Comparison of ENCODE assay signal across 1 cellular context in the genomic region with DNA sequence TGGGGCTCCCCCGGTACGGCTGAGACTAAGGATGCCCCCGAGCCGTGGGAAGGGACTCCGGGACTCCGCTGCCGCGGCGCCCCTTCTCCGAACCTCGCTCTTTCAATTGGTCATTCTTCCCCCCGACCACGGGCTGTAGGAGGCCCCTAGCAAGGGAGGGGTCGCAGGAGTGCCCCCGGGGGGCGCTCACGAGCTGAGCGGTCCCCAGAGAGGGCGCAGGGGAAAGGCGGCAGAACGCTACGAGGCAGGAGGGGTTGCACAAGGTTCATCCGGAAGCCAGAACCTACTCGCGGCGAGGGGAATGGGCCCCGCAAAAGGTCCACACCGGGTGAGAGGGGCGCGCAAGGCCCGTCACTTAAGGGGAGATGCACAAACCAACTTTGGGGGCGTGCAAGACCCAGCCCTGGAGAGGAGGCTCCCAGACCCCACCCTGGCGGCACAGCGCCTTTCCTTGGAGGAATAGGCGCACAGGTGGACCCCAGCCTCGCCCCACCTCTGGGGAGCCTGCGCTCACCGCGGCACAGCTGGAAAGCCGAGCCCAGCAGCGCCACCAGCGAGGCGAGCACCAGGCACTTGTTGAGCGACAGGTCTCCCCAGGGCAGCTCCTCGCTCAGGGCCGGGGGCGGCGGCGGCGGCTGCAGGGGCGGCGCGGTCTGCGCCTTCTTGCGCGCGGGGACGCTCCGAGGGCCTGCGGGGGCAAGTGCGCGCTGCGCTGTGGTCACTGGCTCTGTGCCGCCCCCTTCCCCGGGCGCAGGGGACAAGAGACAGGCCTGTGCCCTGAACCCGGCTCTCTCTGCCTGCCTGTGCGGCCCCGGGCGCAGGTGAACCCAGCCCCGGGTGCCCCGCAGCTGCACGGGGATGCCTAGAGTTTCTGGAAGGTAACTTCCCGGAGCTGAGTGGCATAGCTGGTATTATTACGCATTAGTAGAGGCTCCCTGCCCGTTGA.
TF ChIP-seq lines count a peak whose summit lies in the region.

No MANE protein-coding gene starts in this region.

TF ChIP-seq in IMR-90, 13 proteins besides CTCF, POLR2A, EP300 and RAD21 (continued from another document):
- no peak for TF ChIP-seq CHD1 (IDR thresholded peaks at IDR 0.05; ENCODE audit: low read depth, low read length)
- TF ChIP-seq CEBPB (IDR thresholded peaks at IDR 0.05; ENCODE audit: low read depth, low read length) = no peak
- no peak for TF ChIP-seq FOS (IDR thresholded peaks at IDR 0.05; ENCODE audit: low read depth, low read length)
